In the genomic region with DNA sequence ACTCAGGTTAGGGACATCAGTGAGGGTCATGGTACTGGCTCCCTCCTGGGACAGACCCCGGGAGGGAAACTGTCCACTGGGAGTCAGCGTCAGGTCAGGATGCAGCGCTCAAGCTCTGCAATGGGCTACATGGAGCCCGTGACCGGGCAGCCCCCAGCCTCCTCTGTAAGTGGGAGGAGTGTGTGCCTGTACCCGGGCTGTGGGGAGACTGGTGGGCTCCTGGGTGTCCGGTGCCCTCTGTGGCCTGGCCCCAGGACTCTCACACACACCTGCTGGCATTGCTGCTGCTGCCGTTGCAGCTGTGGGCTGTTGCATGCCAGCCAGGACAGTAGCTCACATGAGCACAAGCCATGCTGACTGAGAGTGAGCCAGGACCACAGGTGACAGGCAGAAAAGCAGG, we compare ENCODE assay signal across 23 cellular contexts.
DNase-seq lines count a peak whose midpoint lies in the region; ATAC-seq and TF ChIP-seq lines count a peak whose summit lies in the region.
"Had no signal": no experiment of that assay in that cellular context is flagged by ENCODE, and none has a peak within 500 bp of the region (broad histone marks: within the 10 kb centered on the region; RNA-seq: fewer than 3 reads in every experiment).

No MANE protein-coding gene starts in this region.

- H3K4me1 ChIP-seq in neuronal stem cell (ENCODE audit: control insufficient read depth in 2 of 2, insufficient read depth in 1 of 2, low read depth in 1 of 2, low read length in 2 of 2) (no peaks in the 10 kb centered on the region), upper lobe of right lung (no peaks in the 10 kb centered on the region)

- DNase-seq in left cardiac atrium, result peak; percentile 4
- no peak for DNase-seq in left ventricle myocardium superior
- no peak for DNase-seq in neuronal stem cell (ENCODE audit: low spot score)
- DNase-seq in upper lobe of right lung, result peak; percentile 44
- DNase-seq in NCI-H748 (lab: John Stamatoyannopoulos, UW; ENCODE audit: unreplicated experiment), result no peak
- DNase-seq in mesenteric fat pad (ENCODE audit: low spot score), result no peak
- DNase-seq: 8988T; CD4-positive, CD25-positive, alpha-beta regulatory T cell; CD8-positive, alpha-beta memory T cell; COR-L47; DMS 273 treated with DMSO at 0.1 percent for 48 hours; DMS53; DND-41; EL; GOT3; H7; HFFc6 had no signal

- H3K9ac ChIP-seq in neuronal stem cell (ENCODE audit: low read depth, low read length, poor library complexity), result peak overlapping the region; percentile 35
- H3K9ac ChIP-seq: BLaER1 treated with 17β-estradiol and CSF1 and Interleukin-3, amounts not matched to agents 10 nM and 100 nM had no signal

- no peak overlapping the region for H3K14ac ChIP-seq in neuronal stem cell (ENCODE audit: low read length)

- no peaks in the 10 kb centered on the region for H3K36me3 ChIP-seq in neuronal stem cell (replicated peaks in 1 of 2; ENCODE audit: control insufficient read depth in 2 of 2, insufficient read depth in 2 of 2, low read length in 2 of 2)
- H3K36me3 ChIP-seq in upper lobe of right lung, result no peaks in the 10 kb centered on the region
- H3K36me3 ChIP-seq: BLaER1 treated with 17β-estradiol and CSF1 and Interleukin-3, amounts not matched to agents 10 nM and 100 nM had no signal

- no peak overlapping the region for H2BK12ac ChIP-seq in neuronal stem cell (ENCODE audit: low read length)

- H3K27ac ChIP-seq in neuronal stem cell (replicated peaks; ENCODE audit: low read length), result no peak overlapping the region
- H3K27ac ChIP-seq in upper lobe of right lung, result no peak overlapping the region
- H3K27ac ChIP-seq: BLaER1 treated with 17β-estradiol and CSF1 and Interleukin-3, amounts not matched to agents 10 nM and 100 nM; HL-60 had no signal

- no peak overlapping the region for H2BK5ac ChIP-seq in neuronal stem cell (ENCODE audit: low read length)

- H3K27me3 ChIP-seq in neuronal stem cell (ENCODE audit: control insufficient read depth in 3 of 3, insufficient read depth in 3 of 3, low read depth in 1 of 3, low read length in 3 of 3) (peaks cover 0 to under 1% (median 0%) of the 10 kb centered on the region in 3 experiments), upper lobe of right lung (no peaks in the 10 kb centered on the region)
- H3K27me3 ChIP-seq: BLaER1 treated with 17β-estradiol and CSF1 and Interleukin-3, amounts not matched to agents 10 nM and 100 nM had no signal

- no peak for TF ChIP-seq CTCF in upper lobe of right lung (IDR thresholded peaks at IDR 0.05)

- no peak overlapping the region for H2BK15ac ChIP-seq in neuronal stem cell (ENCODE audit: low read length)

- peak overlapping the region; percentile 94 for H4K8ac ChIP-seq in neuronal stem cell (ENCODE audit: low read depth, low read length)

- H3K4me2 ChIP-seq in neuronal stem cell (ENCODE audit: insufficient read depth, low read length, poor library complexity, severe bottlenecking), result no peak overlapping the region
- H3K4me2 ChIP-seq: BLaER1 treated with 17β-estradiol and CSF1 and Interleukin-3, amounts not matched to agents 10 nM and 100 nM had no signal

- peaks cover 59% of the 10 kb centered on the region for H3K9me3 ChIP-seq in iPS-18c (ENCODE audit: control insufficient read depth, insufficient read depth, low read length)
- H3K9me3 ChIP-seq in neuronal stem cell (replicated peaks in 1 of 2; ENCODE audit: control insufficient read depth in 2 of 2, insufficient read depth in 1 of 2, low read depth in 1 of 2, low read length in 2 of 2), result peaks cover 0 to 93% of the 10 kb centered on the region in 2 donors
- H3K9me3 ChIP-seq in upper lobe of right lung, result no peaks in the 10 kb centered on the region
- H3K9me3 ChIP-seq: BLaER1 treated with 17β-estradiol and CSF1 and Interleukin-3, amounts not matched to agents 10 nM and 100 nM had no signal

- H3K4ac ChIP-seq in neuronal stem cell (ENCODE audit: low read length), result no peak overlapping the region

- no CpG with 5 or more reads among the region's 8 CpGs for WGBS in neuronal stem cell (ENCODE audit: extremely low coverage in 2 of 2, insufficient read length in 2 of 2, insufficient replicate concordance in 1 of 2), 2 donors

- H3K79me1 ChIP-seq in neuronal stem cell (ENCODE audit: low read depth, low read length), result peaks cover 1% of the 10 kb centered on the region

- H3K4me3 ChIP-seq in iPS-18c (ENCODE audit: insufficient read depth, low read depth, low read length), result peak overlapping the region; percentile 9; the same call in 1 of the 2 replicates
- H3K4me3 ChIP-seq in neuronal stem cell (ENCODE audit: low read length in 2 of 2), result no peak overlapping the region
- H3K4me3 ChIP-seq in upper lobe of right lung, result no peak overlapping the region
- H3K4me3 ChIP-seq: BLaER1 treated with 17β-estradiol and CSF1 and Interleukin-3, amounts not matched to agents 10 nM and 100 nM; GM12878 had no signal

- ATAC-seq in left cardiac atrium, result no peak
- ATAC-seq in left ventricle myocardium superior, result no peak
- ATAC-seq in upper lobe of right lung, result no peak
- ATAC-seq in GM18498 (IDR thresholded peaks at IDR 0.05; ENCODE audit: unreplicated experiment), result no peak
- ATAC-seq: GM12878, HCT116 had no signal

- H2BK120ac ChIP-seq in neuronal stem cell (ENCODE audit: low read depth, low read length), result no peak overlapping the region

- no peak overlapping the region for H3K18ac ChIP-seq in neuronal stem cell (ENCODE audit: low read length)

- no peak overlapping the region for H2AK5ac ChIP-seq in neuronal stem cell (ENCODE audit: low read depth, low read length)

- peak overlapping the region; percentile 18 for H3K23ac ChIP-seq in neuronal stem cell (ENCODE audit: low read depth, low read length, poor library complexity)

- H4K91ac ChIP-seq in neuronal stem cell (ENCODE audit: low read depth, low read length, poor library complexity), result no peak overlapping the region

- no peak overlapping the region for H2AFZ ChIP-seq in neuronal stem cell (ENCODE audit: low read length)

- intact Hi-C loops in left cardiac atrium (cut with DNase I) (no loop called here), left ventricle myocardium superior (cut with micrococcal nuclease) (no loop called here), upper lobe of right lung (cut with DNase I) (no loop called here)

Comparison
In these comparisons a context has a peak if more than half of its experiments do, and no peak if none do; other contexts are left out.
1. DNase-seq: peak in left cardiac atrium (single experiment) and upper lobe of right lung (single experiment); none in left ventricle myocardium superior (single experiment), neuronal stem cell (single experiment), NCI-H748 (single experiment) and mesenteric fat pad (single experiment).